ENCODE assay signal across 18 cellular contexts in the genomic region with DNA sequence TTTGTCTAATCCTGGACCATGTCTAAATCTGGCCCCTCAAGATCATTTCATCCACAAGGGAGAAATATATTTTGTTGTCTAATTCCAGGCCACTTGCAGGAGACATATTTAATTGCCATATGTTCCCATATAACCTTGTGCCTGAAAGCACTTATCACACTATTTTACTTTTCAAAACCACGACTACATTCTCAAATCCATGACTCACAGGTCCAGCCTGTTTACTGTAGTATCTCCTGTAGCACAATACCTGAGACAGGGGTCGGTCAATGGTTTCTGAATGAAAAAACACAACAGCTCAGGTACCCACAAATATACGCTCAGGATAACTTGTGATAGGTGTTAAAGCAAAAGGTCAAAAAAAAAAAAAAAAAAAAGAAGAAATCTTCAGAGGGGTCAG.
DNase-seq lines count a peak whose midpoint lies in the region; ATAC-seq and TF ChIP-seq lines count a peak whose summit lies in the region.
"Had no signal": no experiment of that assay in that cellular context is flagged by ENCODE, and none has a peak within 500 bp of the region (broad histone marks: within the 10 kb centered on the region; RNA-seq: fewer than 3 reads in every experiment).

No MANE protein-coding gene starts in this region.

- ATAC-seq in left lobe of liver: no peak
- ATAC-seq: GM12878; Panc1; stimulated activated effector memory CD8-positive, alpha-beta T cell treated with anti-CD3 and anti-CD28 coated beads, Interleukin-12 subunit alpha, Interleukin-12 subunit beta, amount 100 ng/mL, for 72 hours had no signal

- no peaks in the 10 kb centered on the region for H3K36me3 ChIP-seq in testis (ENCODE audit: low read depth, missing control alignments)
- H3K36me3 ChIP-seq: neutrophil had no signal

- peaks cover 27% of the 10 kb centered on the region for H3K4me1 ChIP-seq in testis

- peak; percentile 37 for DNase-seq in H4 (ENCODE audit: low spot score)
- peak; percentile 64 for DNase-seq in amniotic epithelial cell (ENCODE audit: low read depth)
- peak; percentile 57 for DNase-seq in islet precursor cell
- DNase-seq in testis: no peak
- DNase-seq in left lobe of liver (ENCODE audit: low spot score): no peak
- no peak for DNase-seq in LoVo (ENCODE audit: low spot score)
- DNase-seq in posterior cingulate gyrus: no peak
- DNase-seq in NAMALWA (ENCODE audit: low spot score): no peak
- DNase-seq: activated CD8-positive, alpha-beta memory T cell treated with anti-CD3 and anti-CD28 coated beads for 24 hours; activated gamma-delta T cell; effector CD4-positive, alpha-beta T cell; midbrain; NCI-H187 had no signal

- TF ChIP-seq CTCF in testis (IDR thresholded peaks at IDR 0.05): no peak

- peak overlapping the region; percentile 35 to 66 for H3K27ac ChIP-seq in testis
- H3K27ac ChIP-seq: C4-2B, neutrophil had no signal

- intact Hi-C loops in testis (cut with DNase I; ENCODE audit: low total_unique reads): no loop called here
- intact Hi-C loops in posterior cingulate gyrus (cut with DNase I): no loop called here

- 83 to 90% methylated on average over 3 of the region's 3 CpGs for WGBS in testis, 2 donors

- no peak for TF ChIP-seq POLR2A in testis (IDR thresholded peaks at IDR 0.05)

- no peak overlapping the region for H3K4me3 ChIP-seq in testis
- H3K4me3 ChIP-seq: GM12878 had no signal

- no peaks in the 10 kb centered on the region for H3K27me3 ChIP-seq in testis
- H3K27me3 ChIP-seq: neutrophil had no signal

- H3K9me3 ChIP-seq in testis: no peaks in the 10 kb centered on the region
- H3K9me3 ChIP-seq: neutrophil had no signal

Comparison
In these comparisons a context has a peak if more than half of its experiments do, and no peak if none do; other contexts are left out.
1. DNase-seq: peak in H4 (single experiment), amniotic epithelial cell (single experiment) and islet precursor cell (single experiment); none in testis (single experiment), left lobe of liver (single experiment), LoVo (single experiment), posterior cingulate gyrus (0 of 10) and NAMALWA (single experiment).